ENCODE assay signal across 8 cellular contexts in genomic region chr17:17713839-17714238, GRCh38. TPM values are rescaled to one million over a fixed set of nuclear protein-coding genes. Genes with fewer than 3 reads are reported as not detected.
DNase-seq lines count a peak whose midpoint lies in the region; ATAC-seq and TF ChIP-seq lines count a peak whose summit lies in the region.

No MANE protein-coding gene starts in this region.

- H3K9me3 Mint-ChIP-seq in natural killer cell = no peaks in the 10 kb centered on the region
- no peaks in the 10 kb centered on the region for H3K9me3 Mint-ChIP-seq in natural killer cell treated with Interleukin-12 subunit alpha and Interleukin-12 subunit beta and Interleukin-15 and Interleukin-18, amount 100 ng/mL, for 72 hours
- no peaks in the 10 kb centered on the region for H3K9me3 Mint-ChIP-seq in stimulated activated effector memory CD8-positive, alpha-beta T cell treated with anti-CD3 and anti-CD28 coated beads, Interleukin-12 subunit alpha, Interleukin-12 subunit beta, amount 100 ng/mL, for 72 hours

- H3K27me3 ChIP-seq in muscle layer of duodenum (ENCODE audit: low read depth, low read length) = no peaks in the 10 kb centered on the region
- H3K27me3 ChIP-seq in aorta (ENCODE audit: control insufficient read depth in 1 of 2, insufficient read depth in 2 of 2, low read length in 1 of 2) = no peaks in the 10 kb centered on the region

- peak overlapping the region; percentile 17 for H3K4me3 Mint-ChIP-seq in natural killer cell
- H3K4me3 Mint-ChIP-seq in natural killer cell treated with Interleukin-12 subunit alpha and Interleukin-12 subunit beta and Interleukin-15 and Interleukin-18, amount 100 ng/mL, for 72 hours = no peak overlapping the region
- no peak overlapping the region for H3K4me3 Mint-ChIP-seq in stimulated activated effector memory CD8-positive, alpha-beta T cell treated with anti-CD3 and anti-CD28 coated beads, Interleukin-12 subunit alpha, Interleukin-12 subunit beta, amount 100 ng/mL, for 72 hours

- intact Hi-C loops in natural killer cell (cut with micrococcal nuclease) (loop anchor here (5.0 kb wide), 1 partner anchor 38 kb away; no protein-coding TSS in a partner anchor), aorta (cut with DNase I) (loop anchor here in 1 of 2 donors (5.0 kb wide), 1 partner anchor 38 kb away; no protein-coding TSS in a partner anchor)

- DNase-seq in natural killer cell (no peak), epithelial cell of proximal tubule (ENCODE audit: low read depth) (peak; percentile 84), aorta (peak; percentile 86 to 88), NCI-H2171 treated with DMSO at 0.1 percent for 48 hours (lab: John Stamatoyannopoulos, UW) (no peak), NOMO-1 (lab: John Stamatoyannopoulos, UW; ENCODE audit: unreplicated experiment in 2 of 2) (no peak)
- DNase-seq in natural killer cell treated with Interleukin-12 subunit alpha and Interleukin-12 subunit beta and Interleukin-15 and Interleukin-18, amount 100 ng/mL, for 72 hours (ENCODE audit: low spot score) = no peak
- DNase-seq in stimulated activated effector memory CD8-positive, alpha-beta T cell treated with anti-CD3 and anti-CD28 coated beads, Interleukin-12 subunit alpha, Interleukin-12 subunit beta, amount 100 ng/mL, for 72 hours (ENCODE audit: low spot score in 2 of 2) = no peak

- H3K36me3 ChIP-seq in muscle layer of duodenum (ENCODE audit: control insufficient read depth in 1 of 2, insufficient read depth in 2 of 2, low read length in 2 of 2) = no peaks in the 10 kb centered on the region
- H3K36me3 ChIP-seq in aorta (ENCODE audit: control insufficient read depth in 1 of 2, insufficient read depth in 2 of 2, low read length in 1 of 2) = no peaks in the 10 kb centered on the region

- H3K4me1 ChIP-seq in muscle layer of duodenum (ENCODE audit: control insufficient read depth in 1 of 2, insufficient read depth in 2 of 2, low read length in 2 of 2) (peaks cover 11 to 43% of the 10 kb centered on the region in 2 donors), aorta (ENCODE audit: control insufficient read depth in 1 of 2, insufficient read depth in 2 of 2, low read length in 2 of 2) (no peaks in the 10 kb centered on the region)

- 6 to 17% methylated on average over 7 of the region's 7 CpGs for WGBS in aorta, 2 donors

- ATAC-seq in natural killer cell (no peak), aorta (ENCODE audit: low FRiP score) (peak; percentile 57)
- no peak for ATAC-seq in natural killer cell treated with Interleukin-12 subunit alpha and Interleukin-12 subunit beta and Interleukin-15 and Interleukin-18, amount 100 ng/mL, for 72 hours
- ATAC-seq in stimulated activated effector memory CD8-positive, alpha-beta T cell treated with anti-CD3 and anti-CD28 coated beads, Interleukin-12 subunit alpha, Interleukin-12 subunit beta, amount 100 ng/mL, for 72 hours = no peak

- H3K27ac ChIP-seq in muscle layer of duodenum (ENCODE audit: low read length) = peak overlapping the region; percentile 65
- peak overlapping the region in 1 of 2 donors; percentile 20 for H3K27ac ChIP-seq in aorta (ENCODE audit: low read depth in 1 of 2, low read length in 2 of 2)

- H3K27ac Mint-ChIP-seq in natural killer cell = peak overlapping the region; percentile 62 to 76
- H3K27ac Mint-ChIP-seq in natural killer cell treated with Interleukin-12 subunit alpha and Interleukin-12 subunit beta and Interleukin-15 and Interleukin-18, amount 100 ng/mL, for 72 hours = no peak overlapping the region
- no peak overlapping the region for H3K27ac Mint-ChIP-seq in stimulated activated effector memory CD8-positive, alpha-beta T cell treated with anti-CD3 and anti-CD28 coated beads, Interleukin-12 subunit alpha, Interleukin-12 subunit beta, amount 100 ng/mL, for 72 hours

- peaks cover 33 to 49% of the 10 kb centered on the region in 2 donors for H3K4me1 Mint-ChIP-seq in natural killer cell
- H3K4me1 Mint-ChIP-seq in natural killer cell treated with Interleukin-12 subunit alpha and Interleukin-12 subunit beta and Interleukin-15 and Interleukin-18, amount 100 ng/mL, for 72 hours (ENCODE audit: low read depth in 2 of 2) = peaks cover 23 to 32% of the 10 kb centered on the region in 2 donors
- H3K4me1 Mint-ChIP-seq in stimulated activated effector memory CD8-positive, alpha-beta T cell treated with anti-CD3 and anti-CD28 coated beads, Interleukin-12 subunit alpha, Interleukin-12 subunit beta, amount 100 ng/mL, for 72 hours = peaks cover 43% of the 10 kb centered on the region

- no peaks in the 10 kb centered on the region for H3K36me3 Mint-ChIP-seq in natural killer cell
- H3K36me3 Mint-ChIP-seq in natural killer cell treated with Interleukin-12 subunit alpha and Interleukin-12 subunit beta and Interleukin-15 and Interleukin-18, amount 100 ng/mL, for 72 hours = no peaks in the 10 kb centered on the region
- no peaks in the 10 kb centered on the region for H3K36me3 Mint-ChIP-seq in stimulated activated effector memory CD8-positive, alpha-beta T cell treated with anti-CD3 and anti-CD28 coated beads, Interleukin-12 subunit alpha, Interleukin-12 subunit beta, amount 100 ng/mL, for 72 hours

- H3K4me3 ChIP-seq in epithelial cell of proximal tubule (ENCODE audit: low read depth, low read length) (no peak overlapping the region), muscle layer of duodenum (ENCODE audit: low read depth in 1 of 2, low read length in 2 of 2) (no peak overlapping the region), aorta (ENCODE audit: low read length in 2 of 2) (no peak overlapping the region)

- no peak for TF ChIP-seq CTCF in natural killer cell (IDR thresholded peaks at IDR 0.05)
- no peak for TF ChIP-seq CTCF in epithelial cell of proximal tubule (conservative IDR thresholded peaks at IDR 0.05; ENCODE audit: low read depth, low read length)

- no peaks in the 10 kb centered on the region for H3K9me3 ChIP-seq in muscle layer of duodenum (ENCODE audit: control insufficient read depth in 1 of 2, low read length in 2 of 2)
- no peaks in the 10 kb centered on the region for H3K9me3 ChIP-seq in aorta (ENCODE audit: control insufficient read depth, low read length)

- peaks cover 0 to 2% of the 10 kb centered on the region in 2 donors for H3K27me3 Mint-ChIP-seq in natural killer cell (ENCODE audit: low read depth in 2 of 2)
- H3K27me3 Mint-ChIP-seq in natural killer cell treated with Interleukin-12 subunit alpha and Interleukin-12 subunit beta and Interleukin-15 and Interleukin-18, amount 100 ng/mL, for 72 hours = peaks cover 0 to 2% of the 10 kb centered on the region in 2 donors

RNA-seq across cellular contexts. Expression of gene RAI1, which starts 32.6 kb away (rescaled TPM):
- total RNA-seq in natural killer cell (10 to 100 TPM; 39.8 to 55.0 (median 49.4) TPM), epithelial cell of proximal tubule (13.7 and 22.7 TPM in 2 replicates), aorta (10 to 100 TPM; 23.9 to 35.8 TPM)
- 10 to 100 TPM; 15.8 to 31.0 TPM for total RNA-seq in natural killer cell treated with Interleukin-12 subunit alpha and Interleukin-12 subunit beta and Interleukin-15 and Interleukin-18, amount 100 ng/mL, for 72 hours
- 1 to 10 TPM; 2.0 to 7.0 TPM for polyA plus RNA-seq in aorta

Comparison
In these comparisons a context has a peak if more than half of its experiments do, and no peak if none do; other contexts are left out.
1. H3K27ac Mint-ChIP-seq: peak in natural killer cell (2 of 2); none in natural killer cell treated with Interleukin-12 subunit alpha and Interleukin-12 subunit beta and Interleukin-15 and Interleukin-18, amount 100 ng/mL, for 72 hours (0 of 2) and stimulated activated effector memory CD8-positive, alpha-beta T cell treated with anti-CD3 and anti-CD28 coated beads, Interleukin-12 subunit alpha, Interleukin-12 subunit beta, amount 100 ng/mL, for 72 hours (single experiment).
2. DNase-seq: peak in epithelial cell of proximal tubule (single experiment) and aorta (2 of 2); none in natural killer cell (single experiment), natural killer cell treated with Interleukin-12 subunit alpha and Interleukin-12 subunit beta and Interleukin-15 and Interleukin-18, amount 100 ng/mL, for 72 hours (single experiment), NCI-H2171 treated with DMSO at 0.1 percent for 48 hours (single experiment), NOMO-1 (0 of 2) and stimulated activated effector memory CD8-positive, alpha-beta T cell treated with anti-CD3 and anti-CD28 coated beads, Interleukin-12 subunit alpha, Interleukin-12 subunit beta, amount 100 ng/mL, for 72 hours (0 of 2).